In genomic region chr20:5127859-5128409, GRCh38 we compare ENCODE assay signal across 8 cellular contexts. TPM values are rescaled to one million over a fixed set of nuclear protein-coding genes. Genes with fewer than 3 reads are reported as not detected.
DNase-seq lines count a peak whose midpoint lies in the region; ATAC-seq, FAIRE-seq and TF ChIP-seq lines count a peak whose summit lies in the region.

No MANE protein-coding gene starts in this region.

- H3K4me3 Mint-ChIP-seq in HFFc6 = peak overlapping the region; percentile 93

- TF ChIP-seq CTCF in AG04449 (IDR thresholded peaks at IDR 0.05; ENCODE audit: insufficient read depth, low read length, missing control alignments) (no peak), HFFc6 (IDR thresholded peaks at IDR 0.05) (no peak), bronchial epithelial cell (IDR thresholded peaks at IDR 0.05; ENCODE audit: insufficient read depth, low read length, severe bottlenecking) (no peak)

- no peaks in the 10 kb centered on the region for H3K9me3 ChIP-seq in muscle layer of colon (ENCODE audit: low read length)

- H3K27me3 ChIP-seq in bronchial epithelial cell (ENCODE audit: control insufficient read depth, insufficient read depth, low read length) (no peaks in the 10 kb centered on the region), muscle layer of colon (ENCODE audit: control insufficient read depth in 1 of 2, insufficient read depth in 2 of 2, low read length in 2 of 2) (no peaks in the 10 kb centered on the region)

- peak overlapping the region; percentile 96 for H3K27ac ChIP-seq in muscle layer of colon (ENCODE audit: low read depth, low read length)

- peak overlapping the region; percentile 76 for H3K27ac Mint-ChIP-seq in HFFc6

- H3K36me3 Mint-ChIP-seq in HFFc6 (ENCODE audit: low read depth) = no peaks in the 10 kb centered on the region

- H3K36me3 ChIP-seq in bronchial epithelial cell (ENCODE audit: control insufficient read depth, insufficient read depth, low read length) (no peaks in the 10 kb centered on the region), muscle layer of colon (ENCODE audit: insufficient read depth, low read length) (no peaks in the 10 kb centered on the region)

- peaks cover 37% of the 10 kb centered on the region for H3K4me1 Mint-ChIP-seq in HFFc6 (ENCODE audit: low read depth)

- peak overlapping the region; percentile 80 for H3K4me3 ChIP-seq in AG04449 (ENCODE audit: low read depth, low read length)
- peak overlapping the region; percentile 77 for H3K4me3 ChIP-seq in bronchial epithelial cell (ENCODE audit: low read depth, low read length)
- H3K4me3 ChIP-seq in muscle layer of colon (ENCODE audit: low read depth in 1 of 2, low read length in 2 of 2) = peak overlapping the region; percentile 82 to 88

- POLR2A ChIA-PET in AG04449 (lab: Yijun Ruan, JAX) = interaction anchor here (1.0 kb wide), 1 partner anchor 53 kb away, joined by 3 read pairs; no protein-coding TSS in a partner anchor

- peak overlapping the region; percentile 90 for H3K9ac ChIP-seq in muscle layer of colon (ENCODE audit: low read length)

- no peak for FAIRE-seq in bronchial epithelial cell (lab: Jason Lieb, UNC)

- no peak for DNase-seq in AG04449 (ENCODE audit: low read depth, low spot score)
- DNase-seq in HFFc6 = no peak
- DNase-seq in bronchial epithelial cell (ENCODE audit: low read depth) = no peak
- DNase-seq in islet precursor cell = no peak
- no peak for DNase-seq in stimulated activated CD4-positive, alpha-beta T cell treated with anti-CD3 and anti-CD28 coated beads, Interleukin-12 subunit alpha, Interleukin-12 subunit beta, amount 100 ng/mL, for 4 hours
- DNase-seq in 8988T = no peak

- peaks cover 1% of the 10 kb centered on the region; the same call in 1 of the 2 replicates for H3K27me3 Mint-ChIP-seq in HFFc6 (ENCODE audit: insufficient read depth)

- ATAC-seq in GM18907 (IDR thresholded peaks at IDR 0.05; ENCODE audit: unreplicated experiment) = no peak

- H3K9me3 Mint-ChIP-seq in HFFc6 = no peaks in the 10 kb centered on the region

- peaks cover 25% of the 10 kb centered on the region for H3K4me1 ChIP-seq in muscle layer of colon (ENCODE audit: insufficient read depth, low read length)

- CTCF ChIA-PET in AG04449 (lab: Yijun Ruan, JAX) = interaction anchor here (1.1 to 7.9 kb wide), 9 partner anchors 8 to 320 kb away, joined by 4 to 372 read pairs (median 15); partner anchors contain the start of gene PCNA

RNA-seq across cellular contexts. Expression of gene CDS2, which starts 1.1 kb away (rescaled TPM):
- total RNA-seq in HFFc6 (2021; fragmentation: NEBNext Ultra II Directional; extraction: Animal tissue kit (Norgen Biotek cat#: 25700)) = 10 to 100 TPM; 36.6 to 42.5 (median 39.2) TPM
- 16.8 and 23.4 TPM in 2 replicates for total RNA-seq in bronchial epithelial cell

RNA-seq across cellular contexts. Expression of gene PCNA, which starts 8.2 kb away (rescaled TPM):
- 100 to 1,000 TPM; 104 to 172 (median 152) TPM for total RNA-seq in HFFc6 (2021; fragmentation: NEBNext Ultra II Directional; extraction: Animal tissue kit (Norgen Biotek cat#: 25700))
- total RNA-seq in bronchial epithelial cell = 43.7 and 60.8 TPM in 2 replicates

RNA-seq across cellular contexts. Expression of gene TMEM230, which starts 15.1 kb away (rescaled TPM):
- total RNA-seq in HFFc6 (2021; fragmentation: NEBNext Ultra II Directional; extraction: Animal tissue kit (Norgen Biotek cat#: 25700)) = 100 to 1,000 TPM; 129 to 151 (median 144) TPM
- 45.5 and 51.6 TPM in 2 replicates for total RNA-seq in bronchial epithelial cell
